ENCODE assay signal across 8 cellular contexts in genomic region chr15:98295101-98295759, GRCh38.
DNase-seq lines count a peak whose midpoint lies in the region; FAIRE-seq and TF ChIP-seq lines count a peak whose summit lies in the region.
"Not testable (repeated sequence)": the region's sequence is repeated elsewhere in the genome, so short reads cannot be mapped to it uniquely, and the experiment has no call there.

No MANE protein-coding gene starts in this region.

- not testable (repeated sequence) for FAIRE-seq in GM12892 (lab: Jason Lieb, UNC); HTR-8/SVneo (lab: Jason Lieb, UNC)

- not testable (repeated sequence) for H3K36me3 ChIP-seq in cardiac muscle cell

- H3K4me1 Mint-ChIP-seq in osteocyte (ENCODE audit: unreplicated experiment), result not testable (repeated sequence)

- H3K36me3 Mint-ChIP-seq in osteocyte (ENCODE audit: unreplicated experiment), result not testable (repeated sequence)

- TF ChIP-seq CTCF in AG10803 (conservative IDR thresholded peaks at IDR 0.05; ENCODE audit: low read length) (peak; percentile 55), cardiac muscle cell (IDR thresholded peaks at IDR 0.05; ENCODE audit: low read depth, low read length) (peak; percentile 36), osteocyte (IDR thresholded peaks at IDR 0.05) (peak; percentile 43)

- H3K27ac Mint-ChIP-seq in osteocyte (ENCODE audit: unreplicated experiment), result not testable (repeated sequence)

- H3K27me3 Mint-ChIP-seq in osteocyte (ENCODE audit: unreplicated experiment), result peaks cover 34% of the 10 kb centered on the region

- in situ Hi-C loops in SK-MEL-5 (cut with HindIII; ENCODE audit: low pct_unique_long_range_greater_than_20kb, low sequenced_read_pairs); T47D (cut with HindIII; ENCODE audit: low pct_unique_long_range_greater_than_20kb, low sequenced_read_pairs): not testable (repeated sequence)

- H3K4me3 ChIP-seq in AG10803 (ENCODE audit: low read length); cardiac muscle cell: not testable (repeated sequence)

- not testable (repeated sequence) for H3K4me3 Mint-ChIP-seq in osteocyte (ENCODE audit: unreplicated experiment)

- not testable (repeated sequence) for H3K9me3 ChIP-seq in cardiac muscle cell (ENCODE audit: low read depth)

- H3K27me3 ChIP-seq in cardiac muscle cell, result peaks cover 34% of the 10 kb centered on the region

- not testable (repeated sequence) for H3K4me1 ChIP-seq in cardiac muscle cell (ENCODE audit: low read depth)

- H3K27ac ChIP-seq in cardiac muscle cell, result not testable (repeated sequence)

- not testable (repeated sequence) for TF ChIP-seq POLR2A in GM12892 (IDR thresholded peaks at IDR 0.05; ENCODE audit: low read depth, low read length)

- H3K9me3 Mint-ChIP-seq in osteocyte (ENCODE audit: unreplicated experiment), result not testable (repeated sequence)

- peak; percentile 47 for DNase-seq in AG10803 (ENCODE audit: low read depth)
- DNase-seq in GM12892 (ENCODE audit: insufficient read length), result peak; percentile 20
- DNase-seq in HTR-8/SVneo (ENCODE audit: insufficient read length, low spot score), result peak; percentile 59
- DNase-seq in NCI-H2227 (lab: John Stamatoyannopoulos, UW; ENCODE audit: unreplicated experiment), result peak; percentile 28
- peak; percentile 70 for DNase-seq in SK-MEL-5 (ENCODE audit: low read depth, low spot score)
- DNase-seq in T47D (ENCODE audit: low read depth in 1 of 2, low spot score in 1 of 2), result peak; percentile 59 to 64
- DNase-seq in cardiac muscle cell (ENCODE audit: low read depth in 1 of 2, low spot score in 1 of 2), result peak; percentile 47 to 73
- DNase-seq in osteocyte (ENCODE audit: extremely low spot score, unreplicated experiment), result not testable (repeated sequence)
